14 cellular contexts compared by ENCODE assay signal in genomic region chr11:17209939-17210245, GRCh38. TPM values are rescaled to one million over a fixed set of nuclear protein-coding genes. Genes with fewer than 3 reads are reported as not detected.
A peak's percentile ranks its signal among the peaks of the same experiment; 100 is the strongest.
DNase-seq lines count a peak whose midpoint lies in the region; ATAC-seq and TF ChIP-seq lines count a peak whose summit lies in the region.
"Had no signal": no experiment of that assay in that cellular context is flagged by ENCODE, and none has a peak within 500 bp of the region (broad histone marks: within the 10 kb centered on the region; RNA-seq: fewer than 3 reads in every experiment).

No MANE protein-coding gene starts in this region.

- dilution Hi-C loops in mammary epithelial cell (cut with HindIII; ENCODE audit: low sequenced_read_pairs), result no loop called here

- H3K4me1 Mint-ChIP-seq in naive thymus-derived CD8-positive, alpha-beta T cell, result peaks cover 20 to 48% (median 35%) of the 10 kb centered on the region in 4 donors

- in situ Hi-C loops in mammary epithelial cell (cut with MboI; ENCODE audit: low sequenced_read_pairs in 2 of 2), result no loop called here

- H3K9me3 ChIP-seq in HUES6 (ENCODE audit: control insufficient read depth, insufficient read depth, low read depth, low read length) (peaks cover 7% of the 10 kb centered on the region), mammary epithelial cell (replicated peaks; ENCODE audit: insufficient read depth, low read length) (no peaks in the 10 kb centered on the region)

- no peak for ATAC-seq in naive thymus-derived CD8-positive, alpha-beta T cell
- ATAC-seq: GM12878 had no signal

- H3K9me3 Mint-ChIP-seq in naive thymus-derived CD8-positive, alpha-beta T cell, result peaks cover 0 to 4% (median 0%) of the 10 kb centered on the region in 9 donors
- H3K9me3 Mint-ChIP-seq: activated naive CD4-positive, alpha-beta T cell treated with anti-CD3 and anti-CD28 coated beads for 36 hours had no signal

- peak overlapping the region; percentile 99 for H3K4me2 ChIP-seq in mammary epithelial cell (ENCODE audit: insufficient read depth, low read depth, low read length)

- TF ChIP-seq CTCF in 22Rv1 (IDR thresholded peaks at IDR 0.05) (no peak), mammary epithelial cell (conservative IDR thresholded peaks at IDR 0.05 in 1 of 2, IDR thresholded peaks at IDR 0.05 in 1 of 2; ENCODE audit: extremely low read depth in 1 of 2, insufficient read depth in 1 of 2, low read depth in 1 of 2, low read length in 2 of 2) (no peak)

- H3K9ac ChIP-seq in HUES6 (ENCODE audit: low read length) (peak overlapping the region; percentile 39), mammary epithelial cell (ENCODE audit: insufficient read depth, low read length) (no peak overlapping the region)

- no TSS peak for BruUV-seq in mammary epithelial cell (replicated peaks; lab: Mats Ljungman, UMichigan)

- H3K4me3 ChIP-seq in HUES6 (ENCODE audit: low read depth, low read length), result no peak overlapping the region; the same call in 1 of the 2 replicates
- H3K4me3 ChIP-seq in mammary epithelial cell (replicated peaks in 1 of 3; ENCODE audit: insufficient read depth in 1 of 3, low read depth in 2 of 3, low read length in 3 of 3), result peak overlapping the region in 1 of 3 experiments; percentile 88

- H3K27me3 Mint-ChIP-seq in naive thymus-derived CD8-positive, alpha-beta T cell, result no peaks in the 10 kb centered on the region
- H3K27me3 Mint-ChIP-seq: CD4-positive, alpha-beta memory T cell had no signal

- H3K4me3 Mint-ChIP-seq in naive thymus-derived CD8-positive, alpha-beta T cell, result peak overlapping the region; percentile 89 to 100 (median 98)

- DNase-seq in mammary epithelial cell (no peak), NCI-H446 treated with DMSO at 0.1 percent for 48 hours (lab: John Stamatoyannopoulos, UW) (no peak), COLO829 (ENCODE audit: low spot score) (no peak), retina (no peak), NCI-H1694 (lab: John Stamatoyannopoulos, UW) (no peak)
- no peak for DNase-seq in naive thymus-derived CD8-positive, alpha-beta T cell
- DNase-seq: CD4-positive, alpha-beta memory T cell; islet precursor cell; stimulated activated CD4-positive, alpha-beta T cell treated with anti-CD3 and anti-CD28 coated beads, Interleukin-12 subunit alpha, Interleukin-12 subunit beta, amount 100 ng/mL, for 4 hours; WERI-Rb-1 had no signal

- no peak overlapping the region for H2AFZ ChIP-seq in mammary epithelial cell (ENCODE audit: low read depth, low read length)

- peak overlapping the region; percentile 90 for H3K27ac ChIP-seq in 22Rv1
- peak overlapping the region; percentile 49; the same call in 1 of the 2 replicates for H3K27ac ChIP-seq in HUES6 (ENCODE audit: low read depth, low read length)
- peak overlapping the region; percentile 61 for H3K27ac ChIP-seq in mammary epithelial cell (ENCODE audit: insufficient read depth, low read depth, low read length)
- H3K27ac ChIP-seq: WERI-Rb-1 had no signal

- H3K36me3 ChIP-seq in HUES6 (ENCODE audit: control insufficient read depth, insufficient read depth, low read length), result peaks cover 15% of the 10 kb centered on the region
- H3K36me3 ChIP-seq in mammary epithelial cell (ENCODE audit: insufficient read depth, low read length), result no peaks in the 10 kb centered on the region

- intact Hi-C loops in mammary epithelial cell (cut with micrococcal nuclease), result loop anchor here (5.0 to 10.0 kb wide), 2 partner anchors 133 to 265 kb away; partner anchors contain the start of gene RPS13

- H4K20me1 ChIP-seq in mammary epithelial cell (ENCODE audit: insufficient read depth, low read length), result no peaks in the 10 kb centered on the region

- 100% methylated on average over 1 of the region's 1 CpG for WGBS in mammary epithelial cell (ENCODE audit: low coverage, missing lambda C conversion rate)

- peaks cover 29% of the 10 kb centered on the region for H3K79me2 ChIP-seq in mammary epithelial cell (ENCODE audit: insufficient read depth, low read length)

- H3K27me3 ChIP-seq in HUES6 (ENCODE audit: control insufficient read depth, insufficient read depth, low read length), result no peaks in the 10 kb centered on the region
- no peaks in the 10 kb centered on the region for H3K27me3 ChIP-seq in mammary epithelial cell (ENCODE audit: insufficient read depth, low read length)

- H3K27ac Mint-ChIP-seq in naive thymus-derived CD8-positive, alpha-beta T cell, result peak overlapping the region; percentile 13 to 99 (median 98)

- CTCF ChIA-PET in mammary epithelial cell (lab: Charles Lee; ENCODE audit: low non-redundant PET), result no interaction called here

- POLR2A ChIA-PET in naive thymus-derived CD8-positive, alpha-beta T cell (lab: Charles Lee), result interaction anchor here (0.6 to 0.7 kb wide), 2 partner anchors 48 to 138 kb away, joined by 3 to 7 read pairs; no protein-coding TSS in a partner anchor

- H3K36me3 Mint-ChIP-seq in naive thymus-derived CD8-positive, alpha-beta T cell, result peaks cover 0 to 9% (median 0%) of the 10 kb centered on the region in 3 donors

- peaks cover 4% of the 10 kb centered on the region; the same call in 1 of the 2 replicates for H3K4me1 ChIP-seq in HUES6 (ENCODE audit: control insufficient read depth, insufficient read depth, low read length)
- H3K4me1 ChIP-seq in mammary epithelial cell (ENCODE audit: insufficient read depth, low read length), result peaks cover 14% of the 10 kb centered on the region

RNA-seq across cellular contexts. Expression of gene PIK3C2A, which starts 2.1 kb away (rescaled TPM):
- 10 to 100 TPM; 57.7 to 59.3 TPM for total RNA-seq in mammary epithelial cell
- 20.1 TPM for polyA plus RNA-seq in mammary epithelial cell
- 31.6 TPM for polyA minus RNA-seq in mammary epithelial cell
- total RNA-seq in naive thymus-derived CD8-positive, alpha-beta T cell, result 10 to 100 TPM; 39.5 to 42.7 TPM
- 1 to 10 TPM; 7.0 to 9.8 (median 8.3) TPM for polyA plus RNA-seq in naive thymus-derived CD8-positive, alpha-beta T cell
